8 cellular contexts compared by ENCODE assay signal in genomic region chr1:16895241-16895601, GRCh38. TPM values are rescaled to one million over a fixed set of nuclear protein-coding genes. Genes with fewer than 3 reads are reported as not detected.
DNase-seq lines count a peak whose midpoint lies in the region; ATAC-seq and TF ChIP-seq lines count a peak whose summit lies in the region.
"Not testable (repeated sequence)": the region's sequence is repeated elsewhere in the genome, so short reads cannot be mapped to it uniquely, and the experiment has no call there.

No MANE protein-coding gene starts in this region.

- not testable (repeated sequence) for TF ChIP-seq CTCF in AG09309 (IDR thresholded peaks at IDR 0.05; ENCODE audit: control insufficient read depth, insufficient read depth, low read depth, low read length, missing control alignments); HFF-Myc (IDR thresholded peaks at IDR 0.05; ENCODE audit: low read depth, low read length, missing control alignments); Panc1 (IDR thresholded peaks at IDR 0.05); heart right ventricle (IDR thresholded peaks at IDR 0.05)

- not testable (repeated sequence) for H3K9me3 ChIP-seq in Panc1 (ENCODE audit: control insufficient read depth, insufficient read depth, low read depth, low read length); heart right ventricle

- CTCF ChIA-PET in Panc1 (lab: Charles Lee) = not testable (repeated sequence)

- whole genome bisulfite sequencing in heart right ventricle, 2 donors = 1 to 2% methylated on average over 5 to 6 of the region's 6 CpGs

- not testable (repeated sequence) for H3K36me3 ChIP-seq in Panc1 (ENCODE audit: control insufficient read depth, insufficient read depth, low read length); heart right ventricle

- H3K4me3 Mint-ChIP-seq in activated T-helper 17 cell treated with anti-CD3 and anti-CD28 coated beads, Interleukin-2, amount 50 U/mL, for 72 hours = peak overlapping the region; percentile 81
- H3K4me3 Mint-ChIP-seq in natural killer cell treated with Interleukin-12 subunit alpha and Interleukin-12 subunit beta and Interleukin-15 and Interleukin-18, amount 100 ng/mL, for 72 hours = peak overlapping the region; percentile 75
- peak overlapping the region; percentile 80 to 84 for H3K4me3 Mint-ChIP-seq in stimulated activated naive CD8-positive, alpha-beta T cell treated with anti-CD3 and anti-CD28 coated beads, Interleukin-15, amount 100 ng/mL, for 72 hours

- BruUV-seq in Panc1 (replicated peaks; lab: Mats Ljungman, UMichigan) = not testable (repeated sequence)

- not testable (repeated sequence) for ATAC-seq in Panc1; activated T-helper 17 cell treated with anti-CD3 and anti-CD28 coated beads, Interleukin-2, amount 50 U/mL, for 72 hours (replicated peaks); natural killer cell treated with Interleukin-12 subunit alpha and Interleukin-12 subunit beta and Interleukin-15 and Interleukin-18, amount 100 ng/mL, for 72 hours; stimulated activated naive CD8-positive, alpha-beta T cell treated with anti-CD3 and anti-CD28 coated beads, Interleukin-15, amount 100 ng/mL, for 72 hours
- peak in 1 of 8 donors; percentile 26 for ATAC-seq in heart right ventricle

- in situ Hi-C loops in Panc1 (cut with HindIII; ENCODE audit: low pct_unique_long_range_greater_than_20kb, low sequenced_read_pairs) = not testable (repeated sequence)

- H3K36me3 Mint-ChIP-seq in activated T-helper 17 cell treated with anti-CD3 and anti-CD28 coated beads, Interleukin-2, amount 50 U/mL, for 72 hours (ENCODE audit: low read depth) = peaks cover 19% of the 10 kb centered on the region
- not testable (repeated sequence) for H3K36me3 Mint-ChIP-seq in natural killer cell treated with Interleukin-12 subunit alpha and Interleukin-12 subunit beta and Interleukin-15 and Interleukin-18, amount 100 ng/mL, for 72 hours

- peak overlapping the region; percentile 44; the same call in 1 of the 2 replicates for H3K27ac ChIP-seq in Panc1 (ENCODE audit: low read length)
- peak overlapping the region; percentile 65 for H3K27ac ChIP-seq in cingulate gyrus (ENCODE audit: low read depth, low read length)
- peak overlapping the region in 7 of 10 donors; percentile 28 to 97 (median 82) for H3K27ac ChIP-seq in heart right ventricle

- not testable (repeated sequence) for H3K27me3 Mint-ChIP-seq in activated T-helper 17 cell treated with anti-CD3 and anti-CD28 coated beads, Interleukin-2, amount 50 U/mL, for 72 hours; natural killer cell treated with Interleukin-12 subunit alpha and Interleukin-12 subunit beta and Interleukin-15 and Interleukin-18, amount 100 ng/mL, for 72 hours; stimulated activated naive CD8-positive, alpha-beta T cell treated with anti-CD3 and anti-CD28 coated beads, Interleukin-15, amount 100 ng/mL, for 72 hours

- not testable (repeated sequence) for H3K4me1 ChIP-seq in Panc1 (ENCODE audit: control insufficient read depth, insufficient read depth, low read length)
- peaks cover 0 to 17% (median 7%) of the 10 kb centered on the region in 9 donors for H3K4me1 ChIP-seq in heart right ventricle

- H3K27ac Mint-ChIP-seq in activated T-helper 17 cell treated with anti-CD3 and anti-CD28 coated beads, Interleukin-2, amount 50 U/mL, for 72 hours = peak overlapping the region; percentile 100
- H3K27ac Mint-ChIP-seq in natural killer cell treated with Interleukin-12 subunit alpha and Interleukin-12 subunit beta and Interleukin-15 and Interleukin-18, amount 100 ng/mL, for 72 hours = peak overlapping the region; percentile 95 to 99
- peak overlapping the region; percentile 100 for H3K27ac Mint-ChIP-seq in stimulated activated naive CD8-positive, alpha-beta T cell treated with anti-CD3 and anti-CD28 coated beads, Interleukin-15, amount 100 ng/mL, for 72 hours

- not testable (repeated sequence) for DNase-seq in AG09309 (ENCODE audit: low read depth); HFF-Myc (ENCODE audit: extremely low read depth, low read depth); Panc1 (ENCODE audit: low read depth, low spot score); heart right ventricle; natural killer cell treated with Interleukin-12 subunit alpha and Interleukin-12 subunit beta and Interleukin-15 and Interleukin-18, amount 100 ng/mL, for 72 hours (ENCODE audit: low spot score); stimulated activated naive CD8-positive, alpha-beta T cell treated with anti-CD3 and anti-CD28 coated beads, Interleukin-15, amount 100 ng/mL, for 72 hours

- POLR2A ChIA-PET in Panc1 (lab: Charles Lee) = not testable (repeated sequence)

- H3K4me3 ChIP-seq in AG09309 (ENCODE audit: control insufficient read depth, low read depth, low read length) = peak overlapping the region; percentile 33
- H3K4me3 ChIP-seq in HFF-Myc (replicated peaks; ENCODE audit: low read depth, low read length) = peak overlapping the region; percentile 32
- H3K4me3 ChIP-seq in Panc1 (ENCODE audit: low read depth in 2 of 2, low read length in 2 of 2) = peak overlapping the region; percentile 23 to 26
- H3K4me3 ChIP-seq in heart right ventricle = peak overlapping the region in 7 of 10 donors; percentile 25 to 58 (median 35)

- intact Hi-C loops in Panc1 (cut with micrococcal nuclease; ENCODE audit: unreplicated experiment); heart right ventricle (cut with DNase I): not testable (repeated sequence)

- H3K27me3 ChIP-seq in Panc1 (ENCODE audit: control insufficient read depth, insufficient read depth, low read length); heart right ventricle: not testable (repeated sequence)

- H3K4me1 Mint-ChIP-seq in activated T-helper 17 cell treated with anti-CD3 and anti-CD28 coated beads, Interleukin-2, amount 50 U/mL, for 72 hours = peaks cover 17% of the 10 kb centered on the region
- peaks cover 25 to 32% of the 10 kb centered on the region in 2 donors for H3K4me1 Mint-ChIP-seq in natural killer cell treated with Interleukin-12 subunit alpha and Interleukin-12 subunit beta and Interleukin-15 and Interleukin-18, amount 100 ng/mL, for 72 hours (ENCODE audit: low read depth in 2 of 2)
- H3K4me1 Mint-ChIP-seq in stimulated activated naive CD8-positive, alpha-beta T cell treated with anti-CD3 and anti-CD28 coated beads, Interleukin-15, amount 100 ng/mL, for 72 hours = peaks cover 33% of the 10 kb centered on the region

- H3K9me3 Mint-ChIP-seq in activated T-helper 17 cell treated with anti-CD3 and anti-CD28 coated beads, Interleukin-2, amount 50 U/mL, for 72 hours; natural killer cell treated with Interleukin-12 subunit alpha and Interleukin-12 subunit beta and Interleukin-15 and Interleukin-18, amount 100 ng/mL, for 72 hours; stimulated activated naive CD8-positive, alpha-beta T cell treated with anti-CD3 and anti-CD28 coated beads, Interleukin-15, amount 100 ng/mL, for 72 hours: not testable (repeated sequence)

RNA-seq across cellular contexts. Expression of gene RNU1-2, which starts 0.6 kb away (rescaled TPM):
- total RNA-seq in Panc1 (2021; ENCODE audit: unreplicated experiment) (1,290 TPM), heart right ventricle (1,000 to 10,000 TPM in 8 of 10 donors, 100 to 1,000 TPM in 2; 635 to 5,242 (median 1,949) TPM)
- polyA plus RNA-seq in Panc1 (2012; ENCODE audit: insufficient read length) = 2.5 TPM
- total RNA-seq in activated T-helper 17 cell treated with anti-CD3 and anti-CD28 coated beads, Interleukin-2, amount 50 U/mL, for 72 hours = 1,000 to 10,000 TPM; 1,202 to 2,371 TPM
- not detected for polyA plus RNA-seq in heart right ventricle
- 1,000 to 10,000 TPM; 1,591 to 3,879 TPM for total RNA-seq in natural killer cell treated with Interleukin-12 subunit alpha and Interleukin-12 subunit beta and Interleukin-15 and Interleukin-18, amount 100 ng/mL, for 72 hours

RNA-seq across cellular contexts. Expression of gene CROCC, which starts 26.5 kb away (rescaled TPM):
- total RNA-seq in Panc1 (2021; ENCODE audit: unreplicated experiment) (13.6 TPM), heart right ventricle (10 to 100 TPM in 1 of 10 donors, 1 to 10 TPM in 9; 4.7 to 12.8 (median 6.0) TPM)
- 27.4 TPM for polyA plus RNA-seq in Panc1 (2012; ENCODE audit: insufficient read length)
- 10 to 100 TPM; 21.2 to 24.5 TPM for total RNA-seq in activated T-helper 17 cell treated with anti-CD3 and anti-CD28 coated beads, Interleukin-2, amount 50 U/mL, for 72 hours
- polyA plus RNA-seq in heart right ventricle = 10 to 100 TPM in 1 of 2 donors, 1 to 10 TPM in 1; 7.6 to 42.3 TPM
- total RNA-seq in natural killer cell treated with Interleukin-12 subunit alpha and Interleukin-12 subunit beta and Interleukin-15 and Interleukin-18, amount 100 ng/mL, for 72 hours = 10 to 100 TPM; 21.0 to 29.3 TPM
